Comparison of ENCODE assay signal across 18 cellular contexts in the genomic region with DNA sequence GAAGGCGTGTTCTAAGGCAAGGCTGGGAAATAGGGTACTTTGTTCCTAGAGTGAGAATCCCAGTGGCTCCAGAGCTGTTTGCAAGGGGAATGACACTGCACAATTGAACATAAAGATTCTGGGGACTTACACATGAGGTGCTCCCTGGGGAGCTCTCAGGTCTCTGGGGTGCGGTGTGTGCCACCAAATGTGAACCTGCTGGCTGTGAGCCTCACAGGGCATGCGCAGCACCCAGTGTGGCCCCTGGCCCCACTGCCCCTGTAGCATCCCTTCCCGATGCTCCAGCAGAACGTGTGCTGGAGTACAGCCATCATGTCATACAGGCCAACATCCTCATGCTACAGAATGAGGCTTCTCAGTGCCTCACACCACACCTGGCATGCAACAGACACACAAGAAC.
DNase-seq lines count a peak whose midpoint lies in the region; ATAC-seq, FAIRE-seq and TF ChIP-seq lines count a peak whose summit lies in the region.
"Had no signal": no experiment of that assay in that cellular context is flagged by ENCODE, and none has a peak within 500 bp of the region (broad histone marks: within the 10 kb centered on the region; RNA-seq: fewer than 3 reads in every experiment).

No MANE protein-coding gene starts in this region.

- TF ChIP-seq EP300 in HepG2 (IDR thresholded peaks at IDR 0.05; ENCODE audit: low read depth in 2 of 2, low read length in 2 of 2) (no peak), HepG2 (CRISPR knock-in tag; IDR thresholded peaks at IDR 0.05; ENCODE audit: borderline replicate concordance) (no peak)

- no peak overlapping the region for H3K56ac ChIP-seq in IMR-90 (ENCODE audit: extremely low read depth, insufficient read depth, low read length)

- 0 out of 2 replicates have a peak, but pooled peaks cover 14% of the 10 kb centered on the region for H4K20me1 ChIP-seq in IMR-90 (ENCODE audit: insufficient read depth, low read length)
- no peaks in the 10 kb centered on the region; the same call in 1 of the 2 replicates for H4K20me1 ChIP-seq in HepG2 (ENCODE audit: insufficient read depth, low read length)
- no peaks in the 10 kb centered on the region for H4K20me1 ChIP-seq in smooth muscle cell (ENCODE audit: low read depth)

- no peak overlapping the region for H3K14ac ChIP-seq in IMR-90 (replicated peaks; ENCODE audit: low read depth, low read length)

- H3K79me2 ChIP-seq in HepG2 (ENCODE audit: insufficient read depth, low read length) = no peaks in the 10 kb centered on the region
- H3K79me2 ChIP-seq in smooth muscle cell (ENCODE audit: low read depth) = no peaks in the 10 kb centered on the region

- no peak overlapping the region for H3K18ac ChIP-seq in IMR-90 (ENCODE audit: low read depth, low read length)

- H3K4ac ChIP-seq in IMR-90 (ENCODE audit: low read depth, low read length) = no peak overlapping the region

- H2BK20ac ChIP-seq in IMR-90 (ENCODE audit: low read depth, low read length) = no peak overlapping the region; the same call in 1 of the 2 replicates

- H3K36me3 ChIP-seq in IMR-90 (ENCODE audit: control insufficient read depth, insufficient read depth, low read length) (peaks cover 4% of the 10 kb centered on the region; the same call in 1 of the 2 replicates), HepG2 (replicated peaks in 1 of 2; ENCODE audit: control insufficient read depth in 1 of 2, insufficient read depth in 2 of 2, low read length in 2 of 2) (no peaks in the 10 kb centered on the region), smooth muscle cell (ENCODE audit: low read depth) (no peaks in the 10 kb centered on the region)
- H3K36me3 ChIP-seq: BE2C had no signal

- no peak overlapping the region for H2BK15ac ChIP-seq in IMR-90 (ENCODE audit: low read depth, low read length)

- no peak for TF ChIP-seq POLR2A in IMR-90 (IDR thresholded peaks at IDR 0.05; ENCODE audit: low read depth, low read length)
- no peak for TF ChIP-seq POLR2A in HepG2 (IDR thresholded peaks at IDR 0.05; ENCODE audit: insufficient read depth in 1 of 2, low read depth in 2 of 2, low read length in 2 of 2)

- H3K9ac ChIP-seq in IMR-90 (ENCODE audit: low read depth, low read length) (no peak overlapping the region), HepG2 (ENCODE audit: insufficient read depth, low read depth, low read length) (no peak overlapping the region), smooth muscle cell (ENCODE audit: low read depth) (no peak overlapping the region)

- peaks cover 36% of the 10 kb centered on the region for H3K4me1 Mint-ChIP-seq in stimulated activated naive CD8-positive, alpha-beta T cell treated with anti-CD3 and anti-CD28 coated beads, Interleukin-15, amount 100 ng/mL, for 72 hours

- peaks cover 0 to 6% of the 10 kb centered on the region in 2 donors for H3K9me3 Mint-ChIP-seq in stimulated activated naive CD8-positive, alpha-beta T cell treated with anti-CD3 and anti-CD28 coated beads, Interleukin-15, amount 100 ng/mL, for 72 hours

- H2BK5ac ChIP-seq in IMR-90 (ENCODE audit: low read depth, low read length, poor library complexity, severe bottlenecking) = no peak overlapping the region

- TF ChIP-seq RAD21 in IMR-90 (IDR thresholded peaks at IDR 0.05; ENCODE audit: low read length) (no peak), HepG2 (CRISPR knock-in tag; IDR thresholded peaks at IDR 0.05) (no peak)

- intact Hi-C loops in IMR-90 (cut with micrococcal nuclease) (no loop called here), HepG2 (cut with micrococcal nuclease; ENCODE audit: unreplicated experiment) (no loop called here)

- H4K8ac ChIP-seq in IMR-90 (ENCODE audit: low read depth in 2 of 2, low read length in 2 of 2) = no peak overlapping the region

- no peak for FAIRE-seq in HepG2 (lab: Jason Lieb, UNC)
- FAIRE-seq: D721Med, GM19239, H54 had no signal

- no peak overlapping the region for H3K4me3 Mint-ChIP-seq in stimulated activated naive CD8-positive, alpha-beta T cell treated with anti-CD3 and anti-CD28 coated beads, Interleukin-15, amount 100 ng/mL, for 72 hours

- peak overlapping the region; percentile 42 to 55 for H3K27ac Mint-ChIP-seq in stimulated activated naive CD8-positive, alpha-beta T cell treated with anti-CD3 and anti-CD28 coated beads, Interleukin-15, amount 100 ng/mL, for 72 hours

- peaks cover 34% of the 10 kb centered on the region for H3K27me3 Mint-ChIP-seq in stimulated activated naive CD8-positive, alpha-beta T cell treated with anti-CD3 and anti-CD28 coated beads, Interleukin-15, amount 100 ng/mL, for 72 hours

- 100% methylated on average over 4 of the region's 5 CpGs; no CpG with 5 or more reads in 1 of the 2 experiments for WGBS in IMR-90 (ENCODE audit: extremely low coverage in 2 of 2, insufficient read length in 1 of 2), 2 experiments
- 5% methylated on average over 3 of the region's 5 CpGs for WGBS in HepG2 (ENCODE audit: low lambda C conversion rate)
- WGBS in smooth muscle cell (ENCODE audit: low lambda C conversion rate) = 87% methylated on average over 5 of the region's 5 CpGs

- no peak overlapping the region for H2AK9ac ChIP-seq in IMR-90 (replicated peaks; ENCODE audit: low read depth, low read length, poor library complexity)

- H3K9me3 ChIP-seq in IMR-90 (ENCODE audit: control insufficient read depth, insufficient read depth, low read length) = no peaks in the 10 kb centered on the region
- H3K9me3 ChIP-seq in HepG2 (ENCODE audit: low read length) = no peaks in the 10 kb centered on the region
- H3K9me3 ChIP-seq in smooth muscle cell (replicated peaks; ENCODE audit: low read depth) = no peaks in the 10 kb centered on the region
- H3K9me3 ChIP-seq: BE2C had no signal

- H3K4me2 ChIP-seq in IMR-90 (ENCODE audit: low read depth, low read length) (no peak overlapping the region), HepG2 (ENCODE audit: low read depth, low read length) (no peak overlapping the region), smooth muscle cell (no peak overlapping the region)

- H4K5ac ChIP-seq in IMR-90 (ENCODE audit: low read depth, low read length) = no peak overlapping the region

- TF ChIP-seq CTCF in IMR-90 (conservative IDR thresholded peaks at IDR 0.05; ENCODE audit: low read depth, low read length) = no peak
- no peak for TF ChIP-seq CTCF in VCaP (conservative IDR thresholded peaks at IDR 0.05)
- TF ChIP-seq CTCF in HepG2 (CRISPR knock-in tag; IDR thresholded peaks at IDR 0.05) = no peak
- TF ChIP-seq CTCF in omental fat pad (IDR thresholded peaks at IDR 0.05) = no peak
- TF ChIP-seq CTCF in smooth muscle cell (IDR thresholded peaks at IDR 0.05; ENCODE audit: borderline replicate concordance, insufficient read depth, poor library complexity, severe bottlenecking) = no peak

- H3K4me3 ChIP-seq in IMR-90 (ENCODE audit: insufficient read depth, low read depth, low read length) (no peak overlapping the region), HepG2 (replicated peaks in 1 of 3; ENCODE audit: insufficient read depth in 1 of 3, low read depth in 2 of 3, low read length in 3 of 3) (no peak overlapping the region), smooth muscle cell (no peak overlapping the region)

- dilution Hi-C loops in IMR-90 (cut with HindIII; ENCODE audit: low sequenced_read_pairs, unreplicated experiment) = no loop called here

- H3K23ac ChIP-seq in IMR-90 (ENCODE audit: low read depth, low read length) = no peak overlapping the region

- peaks cover 18 to 67% of the 10 kb centered on the region in 2 experiments for H3K79me1 ChIP-seq in IMR-90 (ENCODE audit: low read depth in 1 of 2, low read length in 2 of 2)

- H3K9me1 ChIP-seq in IMR-90 (ENCODE audit: insufficient read depth, low read length) = peaks cover 6% of the 10 kb centered on the region

- no peak overlapping the region for H2BK120ac ChIP-seq in IMR-90 (ENCODE audit: low read depth, low read length)

- ATAC-seq in IMR-90 (ENCODE audit: low read depth) (no peak), HepG2 (peak; percentile 23; the same call in 1 of the 3 replicates), omental fat pad (ENCODE audit: low FRiP score) (no peak), GM21526 (IDR thresholded peaks at IDR 0.05; ENCODE audit: low FRiP score, unreplicated experiment) (no peak)
- no peak for ATAC-seq in stimulated activated naive CD8-positive, alpha-beta T cell treated with anti-CD3 and anti-CD28 coated beads, Interleukin-15, amount 100 ng/mL, for 72 hours

- BruUV-seq in IMR-90 (replicated peaks; lab: Mats Ljungman, UMichigan) = no TSS peak
- no TSS peak for BruUV-seq in HepG2 (replicated peaks; lab: Mats Ljungman, UMichigan)

- peak overlapping the region; percentile 83; the same call in 1 of the 2 replicates for H2AK5ac ChIP-seq in IMR-90 (ENCODE audit: low read depth, low read length)

- H3K27ac ChIP-seq in IMR-90 (ENCODE audit: insufficient read depth, low read length) = no peak overlapping the region
- H3K27ac ChIP-seq in VCaP = peak overlapping the region; percentile 52
- H3K27ac ChIP-seq in HepG2 (ENCODE audit: extremely low read length, insufficient read depth, low read length) = no peak overlapping the region
- no peak overlapping the region for H3K27ac ChIP-seq in smooth muscle cell (ENCODE audit: low read depth)
- H3K27ac ChIP-seq: HL-60 had no signal

- H3K4me1 ChIP-seq in IMR-90 (ENCODE audit: control insufficient read depth, insufficient read depth, low read length) = peaks cover 6% of the 10 kb centered on the region
- no peaks in the 10 kb centered on the region for H3K4me1 ChIP-seq in HepG2 (ENCODE audit: insufficient read depth, low read length)
- no peaks in the 10 kb centered on the region for H3K4me1 ChIP-seq in smooth muscle cell (ENCODE audit: low read depth)
- H3K4me1 ChIP-seq: BE2C had no signal

- H3F3A ChIP-seq in smooth muscle cell (ENCODE audit: low read depth) = no peaks in the 10 kb centered on the region

- no peak overlapping the region for H4K91ac ChIP-seq in IMR-90 (ENCODE audit: insufficient read depth, low read depth, low read length)

- CTCF ChIA-PET in IMR-90 (lab: Yijun Ruan, JAX) (no interaction called here), HepG2 (lab: Yijun Ruan, JAX; ENCODE audit: low intra/inter-chr PET ratio, low total read pairs) (no interaction called here)

- peak overlapping the region; percentile 24 for H2AFZ ChIP-seq in IMR-90 (replicated peaks; ENCODE audit: low read length, poor library complexity)
- no peak overlapping the region for H2AFZ ChIP-seq in HepG2 (ENCODE audit: low read length)
- no peak overlapping the region for H2AFZ ChIP-seq in smooth muscle cell (ENCODE audit: low read depth)

- in situ Hi-C loops in IMR-90 (cut with MboI; ENCODE audit: low sequenced_read_pairs) = no loop called here
- in situ Hi-C loops in HepG2 (cut with HindIII; ENCODE audit: extremely low pct_ligation_motif_present, low pct_unique_long_range_greater_than_20kb) = no loop called here

- DNase-seq in IMR-90 (no peak), HepG2 (ENCODE audit: low spot score) (no peak), omental fat pad (ENCODE audit: low spot score) (no peak), smooth muscle cell (lab: John Stamatoyannopoulos, UW; ENCODE audit: unreplicated experiment) (no peak)
- DNase-seq in stimulated activated naive CD8-positive, alpha-beta T cell treated with anti-CD3 and anti-CD28 coated beads, Interleukin-15, amount 100 ng/mL, for 72 hours = no peak
- DNase-seq: GDM1, NCI-H1694, NCI-H2081, NCI-H2171 treated with DMSO at 0.1 percent for 48 hours, NCI-H446, Right ventricle myocardium superior had no signal

- POLR2A ChIA-PET in IMR-90 (lab: Charles Lee; ENCODE audit: unreplicated experiment) = no interaction called here
- POLR2A ChIA-PET in HepG2 (lab: Yijun Ruan, JAX) = no interaction called here

- no peaks in the 10 kb centered on the region for H3K27me3 ChIP-seq in IMR-90 (ENCODE audit: control insufficient read depth, insufficient read depth, low read length)
- H3K27me3 ChIP-seq in HepG2 (ENCODE audit: control insufficient read depth in 1 of 2, insufficient read depth in 2 of 2, low read length in 2 of 2) = peaks cover 2 to 3% of the 10 kb centered on the region in 2 experiments; a peak in 2 of 5 replicates
- H3K27me3 ChIP-seq in smooth muscle cell (ENCODE audit: low read depth) = peaks cover 4% of the 10 kb centered on the region
- H3K27me3 ChIP-seq: BE2C had no signal
